ENCODE assay signal across 8 cellular contexts in the genomic region with DNA sequence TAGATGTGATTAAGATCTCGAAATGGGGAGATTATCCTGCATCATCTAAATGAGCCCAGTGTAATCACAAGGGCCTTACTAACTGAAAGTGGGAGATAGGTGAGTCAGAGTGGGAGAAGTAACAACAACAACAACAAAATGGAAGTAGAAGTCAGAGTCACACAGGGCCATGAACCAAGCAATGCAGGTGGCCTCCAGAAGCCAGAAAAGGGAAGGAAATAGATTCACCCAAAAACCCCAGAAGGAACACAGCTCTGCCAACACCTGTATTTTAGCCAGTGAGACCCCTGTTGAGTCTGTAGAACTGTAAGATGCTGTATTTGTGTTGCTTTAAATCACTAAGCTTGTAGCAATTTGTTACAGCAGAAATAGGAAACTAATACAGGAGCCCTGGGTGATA. TPM values are rescaled to one million over a fixed set of nuclear protein-coding genes. Genes with fewer than 3 reads are reported as not detected.
A peak's percentile ranks its signal among the peaks of the same experiment; 100 is the strongest.
DNase-seq lines count a peak whose midpoint lies in the region; ATAC-seq and TF ChIP-seq lines count a peak whose summit lies in the region.

No MANE protein-coding gene starts in this region.

- H3K27me3 Mint-ChIP-seq in CD4-positive, alpha-beta memory T cell = peaks cover 0 to 5% of the 10 kb centered on the region in 2 donors

- peaks cover 88% of the 10 kb centered on the region for H3K79me2 ChIP-seq in Loucy (ENCODE audit: insufficient read depth, low read length)

- intact Hi-C loops in CD4-positive, alpha-beta memory T cell (cut with micrococcal nuclease) = loop anchor here (5.0 to 10.0 kb wide), 2 partner anchors 69 to 344 kb away; partner anchors contain the start of gene DCAF8

- no peaks in the 10 kb centered on the region for H3F3A ChIP-seq in Loucy (ENCODE audit: low read depth)

- ATAC-seq in GM21367 (IDR thresholded peaks at IDR 0.05; ENCODE audit: unreplicated experiment) (peak; percentile 22), foreskin keratinocyte (no peak)

- H3K4me3 ChIP-seq in CD4-positive, alpha-beta memory T cell (ENCODE audit: low read length in 2 of 2) = peak overlapping the region in 1 of 2 donors; percentile 93
- H3K4me3 ChIP-seq in Loucy (ENCODE audit: low read length, poor library complexity, severe bottlenecking) (peak overlapping the region; percentile 91), BE2C (ENCODE audit: low read depth, low read length) (no peak overlapping the region)

- no peaks in the 10 kb centered on the region for H3K9me2 ChIP-seq in Loucy (replicated peaks; ENCODE audit: low read depth, low read length)

- H3K9ac ChIP-seq in Loucy (ENCODE audit: low read depth, low read length, poor library complexity, severe bottlenecking) = peak overlapping the region; percentile 96

- H3K36me3 Mint-ChIP-seq in CD4-positive, alpha-beta memory T cell = peaks cover 42 to 80% of the 10 kb centered on the region in 2 donors

- H3K27ac Mint-ChIP-seq in CD4-positive, alpha-beta memory T cell = peak overlapping the region; percentile 99 to 100 (median 100)

- H3K9me3 ChIP-seq in CD4-positive, alpha-beta memory T cell (ENCODE audit: control insufficient read depth in 1 of 2, low read length in 2 of 2) = no peaks in the 10 kb centered on the region
- H3K9me3 ChIP-seq in Loucy (ENCODE audit: insufficient read depth, low read depth, low read length) (no peaks in the 10 kb centered on the region), BE2C (no peaks in the 10 kb centered on the region; the same call in 1 of the 2 replicates)

- peak overlapping the region; percentile 85 to 99 (median 97) for H3K4me3 Mint-ChIP-seq in CD4-positive, alpha-beta memory T cell

- peaks cover 0 to 9% (median 0%) of the 10 kb centered on the region in 8 donors for H3K9me3 Mint-ChIP-seq in CD4-positive, alpha-beta memory T cell

- H4K20me1 ChIP-seq in Loucy (ENCODE audit: insufficient read depth, low read length, poor library complexity, severe bottlenecking) = peaks cover 70% of the 10 kb centered on the region

- peaks cover 35 to 86% (median 54%) of the 10 kb centered on the region in 4 donors for H3K4me1 Mint-ChIP-seq in CD4-positive, alpha-beta memory T cell

- H3K27me3 ChIP-seq in CD4-positive, alpha-beta memory T cell (ENCODE audit: insufficient read depth, low read length) = no peaks in the 10 kb centered on the region
- H3K27me3 ChIP-seq in Loucy (ENCODE audit: insufficient read depth, low read length, poor library complexity, severe bottlenecking) = peaks cover 8% of the 10 kb centered on the region
- no peaks in the 10 kb centered on the region for H3K27me3 ChIP-seq in foreskin keratinocyte
- peaks cover 8% of the 10 kb centered on the region; the same call in 1 of the 2 replicates for H3K27me3 ChIP-seq in BE2C

- peak overlapping the region; percentile 98 for H3K27ac ChIP-seq in CD4-positive, alpha-beta memory T cell (ENCODE audit: low read depth, low read length)
- peak overlapping the region; percentile 31 for H3K27ac ChIP-seq in foreskin keratinocyte

- no peak for TF ChIP-seq CTCF in Loucy (conservative IDR thresholded peaks at IDR 0.05; ENCODE audit: low read length)
- TF ChIP-seq CTCF in foreskin keratinocyte (conservative IDR thresholded peaks at IDR 0.05) = no peak
- TF ChIP-seq CTCF in BE2C (IDR thresholded peaks at IDR 0.05; ENCODE audit: low read depth, low read length) = no peak

- POLR2A ChIA-PET in CD4-positive, alpha-beta memory T cell (lab: Charles Lee; ENCODE audit: partially characterized antibody) = interaction anchor here (2.9 to 5.1 kb wide), 3 partner anchors 30 to 140 kb away, joined by 24 to 62 read pairs (median 36); partner anchors contain the start of genes DUSP23 and PIGM

- peak overlapping the region; percentile 99 for H3K4me2 ChIP-seq in Loucy (ENCODE audit: low read depth, low read length, poor library complexity, severe bottlenecking)

- H2AFZ ChIP-seq in Loucy (ENCODE audit: low read length) = no peak overlapping the region

- peaks cover 61% of the 10 kb centered on the region for H3K4me1 ChIP-seq in CD4-positive, alpha-beta memory T cell (ENCODE audit: insufficient read depth, low read length)
- peaks cover 69% of the 10 kb centered on the region for H3K4me1 ChIP-seq in Loucy (ENCODE audit: insufficient read depth, low read length, poor library complexity, severe bottlenecking)
- peaks cover 23% of the 10 kb centered on the region for H3K4me1 ChIP-seq in foreskin keratinocyte
- H3K4me1 ChIP-seq in BE2C = peaks cover 22% of the 10 kb centered on the region

- DNase-seq in CD4-positive, alpha-beta memory T cell = peak in 1 of 5 donors; percentile 59
- DNase-seq in foreskin keratinocyte (no peak), DMS53 treated with DMSO at 0.1 percent for 48 hours (lab: John Stamatoyannopoulos, UW; ENCODE audit: unreplicated experiment) (no peak), BE2C (no peak), LoVo (ENCODE audit: low spot score) (no peak), SW480 (ENCODE audit: low spot score) (no peak)

- H3K36me3 ChIP-seq in CD4-positive, alpha-beta memory T cell (ENCODE audit: insufficient read depth, low read length) = peaks cover 38% of the 10 kb centered on the region
- H3K36me3 ChIP-seq in Loucy (ENCODE audit: insufficient read depth, low read length) (peaks cover 46% of the 10 kb centered on the region), BE2C (peaks cover 6% of the 10 kb centered on the region)

- CTCF ChIA-PET in CD4-positive, alpha-beta memory T cell (lab: Charles Lee; ENCODE audit: partially characterized antibody) = interaction anchor here (1.1 to 6.9 kb wide), 6 partner anchors 10 to 164 kb away, joined by 3 to 87 read pairs (median 6); no protein-coding TSS in a partner anchor

RNA-seq across cellular contexts. Expression of gene TAGLN2, which starts 4.1 kb away (rescaled TPM):
- total RNA-seq in CD4-positive, alpha-beta memory T cell = 100 to 1,000 TPM; 196 to 207 TPM
- polyA plus RNA-seq in CD4-positive, alpha-beta memory T cell = 1,000 to 10,000 TPM; 1,014 to 1,289 TPM
- total RNA-seq in foreskin keratinocyte = 462 and 520 TPM in 2 replicates
- 928 and 982 TPM in 2 replicates for polyA plus RNA-seq in foreskin keratinocyte
- polyA plus RNA-seq in BE2C (2012; ENCODE audit: insufficient read depth, insufficient read length, low read depth) = 685 TPM

RNA-seq across cellular contexts. Expression of gene CFAP45, which starts 21.3 kb away (rescaled TPM):
- under 1 TPM in 1 of 2 experiments, not detected in 1; 0.67 TPM for total RNA-seq in CD4-positive, alpha-beta memory T cell
- under 1 TPM; 0.15 to 0.52 TPM for polyA plus RNA-seq in CD4-positive, alpha-beta memory T cell
- total RNA-seq in foreskin keratinocyte = 1.0 and 1.3 TPM in 2 replicates
- 1.1 and 1.3 TPM in 2 replicates for polyA plus RNA-seq in foreskin keratinocyte
- 3.6 TPM for polyA plus RNA-seq in BE2C (2012; ENCODE audit: insufficient read depth, insufficient read length, low read depth)

RNA-seq across cellular contexts. Expression of gene IGSF9, which starts 24.2 kb away (rescaled TPM):
- total RNA-seq in CD4-positive, alpha-beta memory T cell = not detected
- not detected for polyA plus RNA-seq in CD4-positive, alpha-beta memory T cell
- total RNA-seq in foreskin keratinocyte = 9.7 and 11.9 TPM in 2 replicates
- polyA plus RNA-seq in foreskin keratinocyte = 9.3 and 11.8 TPM in 2 replicates
- 3.8 TPM for polyA plus RNA-seq in BE2C (2012; ENCODE audit: insufficient read depth, insufficient read length, low read depth)

RNA-seq across cellular contexts. Expression of gene SLAMF9, which starts 32.8 kb away (rescaled TPM):
- not detected for total RNA-seq in CD4-positive, alpha-beta memory T cell
- not detected for polyA plus RNA-seq in CD4-positive, alpha-beta memory T cell
- 0.44 and 0.63 TPM in 2 replicates for total RNA-seq in foreskin keratinocyte
- 0.40 and 0.72 TPM in 2 replicates for polyA plus RNA-seq in foreskin keratinocyte
- polyA plus RNA-seq in BE2C (2012; ENCODE audit: insufficient read depth, insufficient read length, low read depth) = not detected

RNA-seq across cellular contexts. Expression of gene VSIG8, which starts 58.8 kb away (rescaled TPM):
- total RNA-seq in CD4-positive, alpha-beta memory T cell = not detected
- polyA plus RNA-seq in CD4-positive, alpha-beta memory T cell = not detected
- total RNA-seq in foreskin keratinocyte = 0.07 and 0.14 TPM in 2 replicates
- 0.11 and 0.18 TPM in 2 replicates for polyA plus RNA-seq in foreskin keratinocyte
- polyA plus RNA-seq in BE2C (2012; ENCODE audit: insufficient read depth, insufficient read length, low read depth) = 0.60 TPM

Comparison
In these comparisons a context has a peak if more than half of its experiments do, and no peak if none do; other contexts are left out.
1. RNA of gene IGSF9, which starts 24.2 kb away (total RNA-seq): 9.7 to 11.9 TPM in foreskin keratinocyte; not detected in CD4-positive, alpha-beta memory T cell; every median in the first group is over 10 times any median in the second.